In genomic region chr2:19607400-19607799, GRCh38 we compare ENCODE assay signal across 20 cellular contexts.
DNase-seq lines count a peak whose midpoint lies in the region; ATAC-seq and TF ChIP-seq lines count a peak whose summit lies in the region.
"Had no signal": no experiment of that assay in that cellular context is flagged by ENCODE, and none has a peak within 500 bp of the region (broad histone marks: within the 10 kb centered on the region; RNA-seq: fewer than 3 reads in every experiment).

No MANE protein-coding gene starts in this region.

- no peaks in the 10 kb centered on the region for H3F3A ChIP-seq in smooth muscle cell (ENCODE audit: low read depth)

- no peak for TF ChIP-seq POLR2A in HCT116 (IDR thresholded peaks at IDR 0.05; ENCODE audit: borderline replicate concordance, extremely low read depth, insufficient read depth, insufficient read length)

- H3K27ac ChIP-seq in HCT116 (ENCODE audit: low read depth, low read length) (no peak overlapping the region), RWPE2 (ENCODE audit: poor library complexity, severe bottlenecking) (peak overlapping the region; percentile 76), smooth muscle cell (ENCODE audit: low read depth) (no peak overlapping the region)
- H3K27ac ChIP-seq: HL-60, thyroid gland had no signal

- H3K36me3 ChIP-seq in HCT116 (ENCODE audit: control insufficient read depth in 1 of 2, insufficient read depth in 2 of 2, low read length in 2 of 2) (no peaks in the 10 kb centered on the region), RWPE2 (ENCODE audit: low read depth) (no peaks in the 10 kb centered on the region), smooth muscle cell (ENCODE audit: low read depth) (no peaks in the 10 kb centered on the region)
- H3K36me3 ChIP-seq: thyroid gland had no signal

- TF ChIP-seq CTCF in HCT116 (IDR thresholded peaks at IDR 0.05 in 2 of 3, conservative IDR thresholded peaks at IDR 0.05 in 1 of 3; ENCODE audit: borderline replicate concordance in 1 of 3, insufficient read depth in 1 of 3, low read depth in 2 of 3, low read length in 2 of 3) (no peak), RWPE2 (IDR thresholded peaks at IDR 0.05; ENCODE audit: poor library complexity, severe bottlenecking) (no peak), fibroblast of the aortic adventitia (IDR thresholded peaks at IDR 0.05; ENCODE audit: insufficient read depth, low read length) (no peak), smooth muscle cell (IDR thresholded peaks at IDR 0.05; ENCODE audit: borderline replicate concordance, insufficient read depth, poor library complexity, severe bottlenecking) (no peak)

- H3K4me2 ChIP-seq in HCT116 (ENCODE audit: low read length) (peak overlapping the region; percentile 58), smooth muscle cell (peak overlapping the region; percentile 43)
- H3K4me2 ChIP-seq: GM23338 had no signal

- RAD21 ChIA-PET in HCT116 (lab: Charles Lee; ENCODE audit: low non-redundant PET in 1 of 2, low total read pairs in 2 of 2, uncharacterized antibody in 2 of 2, unreplicated experiment in 2 of 2): no interaction called here

- WGBS in smooth muscle cell (ENCODE audit: low lambda C conversion rate): 60% methylated on average over 5 of the region's 5 CpGs

- no peaks in the 10 kb centered on the region for H3K9me3 ChIP-seq in HCT116 (ENCODE audit: control insufficient read depth in 1 of 2, insufficient read depth in 1 of 2, low read depth in 1 of 2, low read length in 2 of 2)
- H3K9me3 ChIP-seq in RWPE2 (ENCODE audit: severe bottlenecking): no peaks in the 10 kb centered on the region
- H3K9me3 ChIP-seq in smooth muscle cell (replicated peaks; ENCODE audit: low read depth): no peaks in the 10 kb centered on the region
- H3K9me3 ChIP-seq: Caco-2, thyroid gland had no signal

- POLR2A ChIA-PET in HCT116 (lab: Charles Lee): no interaction called here

- H3K27me3 ChIP-seq in HCT116 (ENCODE audit: insufficient read depth, low read length): no peaks in the 10 kb centered on the region
- no peaks in the 10 kb centered on the region for H3K27me3 ChIP-seq in RWPE2 (ENCODE audit: insufficient read depth, poor library complexity, severe bottlenecking)
- peaks cover 3% of the 10 kb centered on the region for H3K27me3 ChIP-seq in smooth muscle cell (ENCODE audit: low read depth)
- H3K27me3 ChIP-seq: thyroid gland had no signal

- H4K20me1 ChIP-seq in HCT116 (ENCODE audit: insufficient read depth): no peaks in the 10 kb centered on the region
- no peaks in the 10 kb centered on the region for H4K20me1 ChIP-seq in smooth muscle cell (ENCODE audit: low read depth)

- CTCF ChIA-PET in HCT116 (lab: Charles Lee): no interaction called here

- no peaks in the 10 kb centered on the region for H3K79me2 ChIP-seq in HCT116 (ENCODE audit: insufficient read depth, low read length)
- H3K79me2 ChIP-seq in smooth muscle cell (ENCODE audit: low read depth): no peaks in the 10 kb centered on the region

- peak overlapping the region; percentile 67 for H2AFZ ChIP-seq in HCT116 (ENCODE audit: low read depth, low read length, poor library complexity, severe bottlenecking)
- no peak overlapping the region for H2AFZ ChIP-seq in smooth muscle cell (ENCODE audit: low read depth)
- H2AFZ ChIP-seq: GM23338 had no signal

- intact Hi-C loops in HCT116 (cut with micrococcal nuclease): no loop called here

- DNase-seq in HCT116 (ENCODE audit: low read depth, low spot score): no peak
- DNase-seq in RWPE2 (ENCODE audit: low spot score): no peak
- peak; percentile 11 for DNase-seq in fibroblast of the aortic adventitia (ENCODE audit: low read depth)
- DNase-seq in smooth muscle cell (lab: John Stamatoyannopoulos, UW; ENCODE audit: unreplicated experiment): no peak
- no peak for DNase-seq in activated naive CD4-positive, alpha-beta T cell treated with Interleukin-2 at 50 U/mL for 16 hours
- no peak for DNase-seq in dermis blood vessel endothelial cell
- DNase-seq in SKM-1 (lab: John Stamatoyannopoulos, UW; ENCODE audit: unreplicated experiment): no peak
- DNase-seq: activated naive CD4-positive, alpha-beta T cell treated with anti-CD3 and anti-CD28 coated beads, Interleukin-2, amount 10 ng/mL, durations not matched to agents 7 days and 5 days; activated T-cell treated with anti-CD3 and anti-CD28 coated beads, Interleukin-2, amount 50 U/mL, for 72 hours; Caco-2; DND-41; naive B cell; NCI-H146; NCI-H526 treated with DMSO at 0.1 percent for 48 hours; occipital lobe; retina; stimulated activated CD4-positive, alpha-beta T cell treated with anti-CD3 and anti-CD28 coated beads, Interleukin-4, amount 100 ng/mL, for 24 hours; thyroid gland had no signal

- H3K4me3 ChIP-seq in HCT116 (replicated peaks in 1 of 2; ENCODE audit: low read depth in 1 of 2, low read length in 2 of 2) (peak overlapping the region in 1 of 2 experiments; percentile 11; a peak in 1 of 4 replicates), RWPE2 (ENCODE audit: severe bottlenecking) (no peak overlapping the region), fibroblast of the aortic adventitia (ENCODE audit: low read depth, low read length) (no peak overlapping the region), smooth muscle cell (no peak overlapping the region)
- H3K4me3 ChIP-seq: GM23338, thyroid gland had no signal

- no TSS peak for BruUV-seq in HCT116 (replicated peaks; lab: Mats Ljungman, UMichigan)

- H3K4me1 ChIP-seq in HCT116 (ENCODE audit: control insufficient read depth in 1 of 2, insufficient read depth in 2 of 2, low read length in 2 of 2) (peaks cover 8 to 38% of the 10 kb centered on the region in 2 experiments), RWPE2 (ENCODE audit: insufficient read depth, poor library complexity, severe bottlenecking) (peaks cover 27% of the 10 kb centered on the region), smooth muscle cell (ENCODE audit: low read depth) (no peaks in the 10 kb centered on the region)
- H3K4me1 ChIP-seq: thyroid gland had no signal

- H3K9me2 ChIP-seq in HCT116 (ENCODE audit: insufficient read depth): no peaks in the 10 kb centered on the region

- no peak overlapping the region for H3K9ac ChIP-seq in HCT116 (ENCODE audit: low read length)
- no peak overlapping the region for H3K9ac ChIP-seq in smooth muscle cell (ENCODE audit: low read depth)

- TF ChIP-seq RAD21 in HCT116 (IDR thresholded peaks at IDR 0.05; ENCODE audit: low read depth): no peak

- ATAC-seq in HCT116 (peak; percentile 39; the same call in 1 of the 2 replicates), RWPE2 (ENCODE audit: low read depth) (no peak)
- ATAC-seq: activated T-cell treated with anti-CD3 and anti-CD28 coated beads, Interleukin-2, amount 50 U/mL, for 72 hours; GM23338 had no signal

TF ChIP-seq in HCT116, 20 proteins besides CTCF, POLR2A, EP300 and RAD21:
- no peak for TF ChIP-seq TCF7L2 (IDR thresholded peaks at IDR 0.05; ENCODE audit: borderline replicate concordance, extremely low read depth, insufficient read depth, insufficient read length)
- TF ChIP-seq ZFX (IDR thresholded peaks at IDR 0.05): no peak
- TF ChIP-seq ELF1 (IDR thresholded peaks at IDR 0.05; ENCODE audit: borderline replicate concordance, low read depth): no peak
- no peak for TF ChIP-seq MAX (IDR thresholded peaks at IDR 0.05)
- no peak for TF ChIP-seq ATF3 (IDR thresholded peaks at IDR 0.05)
- TF ChIP-seq FOSL1 (IDR thresholded peaks at IDR 0.05; ENCODE audit: low read depth): no peak
